ENCODE assay signal across 8 cellular contexts in genomic region chr14:60092516-60092915, GRCh38. TPM values are rescaled to one million over a fixed set of nuclear protein-coding genes. Genes with fewer than 3 reads are reported as not detected.
A peak's percentile ranks its signal among the peaks of the same experiment; 100 is the strongest.
DNase-seq lines count a peak whose midpoint lies in the region; ATAC-seq and TF ChIP-seq lines count a peak whose summit lies in the region.

No MANE protein-coding gene starts in this region.

- peaks cover 10% of the 10 kb centered on the region for H3K36me3 Mint-ChIP-seq in activated T-cell treated with anti-CD3 and anti-CD28 coated beads, Interleukin-2, amount 50 U/mL, for 4 hours (ENCODE audit: insufficient read depth)
- peaks cover 18% of the 10 kb centered on the region for H3K36me3 Mint-ChIP-seq in neural progenitor cell

- no peaks in the 10 kb centered on the region for H3K9me3 Mint-ChIP-seq in activated T-cell treated with anti-CD3 and anti-CD28 coated beads, Interleukin-2, amount 50 U/mL, for 4 hours
- H3K9me3 Mint-ChIP-seq in neural progenitor cell, result peaks cover 2% of the 10 kb centered on the region

- peaks cover 31% of the 10 kb centered on the region for H4K20me1 ChIP-seq in neural progenitor cell (ENCODE audit: low read depth)

- H3K27me3 ChIP-seq in neural progenitor cell, result no peaks in the 10 kb centered on the region

- peak overlapping the region; percentile 98 for H3K27ac Mint-ChIP-seq in neural progenitor cell

- TF ChIP-seq POLR2A in NB4 (IDR thresholded peaks at IDR 0.05; ENCODE audit: extremely low read depth, insufficient read length), result no peak

- H3K36me3 ChIP-seq in neural progenitor cell, result no peaks in the 10 kb centered on the region

- peaks cover 19% of the 10 kb centered on the region for H3K4me1 ChIP-seq in neural progenitor cell

- H3K4me3 ChIP-seq in NB4 (ENCODE audit: low read depth, low read length), result peak overlapping the region; percentile 99
- H3K4me3 ChIP-seq in neural progenitor cell, result peak overlapping the region; percentile 89

- H3K79me2 ChIP-seq in neural progenitor cell (ENCODE audit: low read depth), result peaks cover 54% of the 10 kb centered on the region

- no peaks in the 10 kb centered on the region for H3K27me3 Mint-ChIP-seq in activated T-cell treated with anti-CD3 and anti-CD28 coated beads, Interleukin-2, amount 50 U/mL, for 4 hours (ENCODE audit: low read depth)
- H3K27me3 Mint-ChIP-seq in neural progenitor cell (ENCODE audit: insufficient read depth, low read depth), result no peaks in the 10 kb centered on the region

- DNase-seq in NCI-H526 (lab: John Stamatoyannopoulos, UW) (peak; percentile 20 to 40), NCI-H526 treated with DMSO at 0.1 percent for 48 hours (lab: John Stamatoyannopoulos, UW) (no peak), NB4 (ENCODE audit: low read depth) (peak; percentile 61), foreskin melanocyte (peak; percentile 29), neural progenitor cell (ENCODE audit: low spot score) (peak; percentile 32), epidermal melanocyte (ENCODE audit: insufficient read length, low spot score) (no peak)
- no peak for DNase-seq in activated T-cell treated with anti-CD3 and anti-CD28 coated beads, Interleukin-2, amount 50 U/mL, for 4 hours

- H3K4me2 ChIP-seq in neural progenitor cell, result peak overlapping the region; percentile 90

- H3K9me3 ChIP-seq in neural progenitor cell (ENCODE audit: low read depth), result no peaks in the 10 kb centered on the region

- H3K9ac ChIP-seq in neural progenitor cell, result peak overlapping the region; percentile 67

- no peak for TF ChIP-seq CTCF in NB4 (IDR thresholded peaks at IDR 0.05; ENCODE audit: low read depth, low read length)
- no peak for TF ChIP-seq CTCF in neural progenitor cell (IDR thresholded peaks at IDR 0.05)

- peak overlapping the region; percentile 87 for H3K4me3 Mint-ChIP-seq in activated T-cell treated with anti-CD3 and anti-CD28 coated beads, Interleukin-2, amount 50 U/mL, for 4 hours
- peak overlapping the region; percentile 96 for H3K4me3 Mint-ChIP-seq in neural progenitor cell

- H3K4me1 Mint-ChIP-seq in activated T-cell treated with anti-CD3 and anti-CD28 coated beads, Interleukin-2, amount 50 U/mL, for 4 hours (ENCODE audit: low read depth), result peaks cover 36% of the 10 kb centered on the region
- H3K4me1 Mint-ChIP-seq in neural progenitor cell, result peaks cover 29% of the 10 kb centered on the region

- H3K27ac ChIP-seq in neural progenitor cell, result peak overlapping the region; percentile 97

- H3F3A ChIP-seq in neural progenitor cell (ENCODE audit: low read depth), result peaks cover 12% of the 10 kb centered on the region

- peak overlapping the region; percentile 79 for H2AFZ ChIP-seq in neural progenitor cell (replicated peaks)

- ATAC-seq in activated T-cell treated with anti-CD3 and anti-CD28 coated beads, Interleukin-2, amount 50 U/mL, for 4 hours, result no peak
- ATAC-seq in GM21576 (IDR thresholded peaks at IDR 0.05; ENCODE audit: unreplicated experiment), result no peak

RNA-seq across cellular contexts. Expression of gene PCNX4, which starts 0.8 kb away (rescaled TPM):
- 10 to 100 TPM; 43.3 to 45.5 (median 44.1) TPM for total RNA-seq in activated T-cell treated with anti-CD3 and anti-CD28 coated beads, Interleukin-2, amount 50 U/mL, for 4 hours
- 91.0 and 172 TPM in 2 replicates for total RNA-seq in neural progenitor cell (ENCODE audit: low replicate concordance)

Comparison
In these comparisons a context has a peak if more than half of its experiments do, and no peak if none do; other contexts are left out.
1. DNase-seq: peak in NCI-H526 (2 of 2), NB4 (single experiment), foreskin melanocyte (single experiment) and neural progenitor cell (single experiment); none in NCI-H526 treated with DMSO at 0.1 percent for 48 hours (single experiment), activated T-cell treated with anti-CD3 and anti-CD28 coated beads, Interleukin-2, amount 50 U/mL, for 4 hours (single experiment) and epidermal melanocyte (single experiment).